ENCODE assay signal across 14 cellular contexts in the genomic region with DNA sequence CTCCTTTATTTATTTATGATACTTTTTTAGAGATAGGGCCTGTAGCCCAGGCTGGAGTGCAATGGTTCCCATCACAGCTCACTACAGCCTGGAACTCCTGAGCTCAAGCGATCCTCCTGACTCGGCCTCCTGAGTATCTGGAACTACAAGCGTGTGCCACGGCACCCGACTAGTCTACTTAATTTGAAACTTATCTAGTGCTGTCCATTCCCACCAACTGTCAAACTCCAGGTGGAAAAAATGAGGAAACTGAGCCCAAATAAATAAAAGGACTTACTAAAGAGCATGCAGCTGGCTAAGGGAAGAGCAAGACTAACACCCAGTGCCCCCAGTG. TPM values are rescaled to one million over a fixed set of nuclear protein-coding genes. Genes with fewer than 3 reads are reported as not detected.
DNase-seq lines count a peak whose midpoint lies in the region; ATAC-seq and TF ChIP-seq lines count a peak whose summit lies in the region.
"Had no signal": no experiment of that assay in that cellular context is flagged by ENCODE, and none has a peak within 500 bp of the region (broad histone marks: within the 10 kb centered on the region; RNA-seq: fewer than 3 reads in every experiment).

No MANE protein-coding gene starts in this region.

- H3K36me3 ChIP-seq in CD4-positive, CD25-positive, alpha-beta regulatory T cell (ENCODE audit: control insufficient read depth, insufficient read depth, low read length), result peaks cover 6% of the 10 kb centered on the region
- H3K36me3 ChIP-seq in iPS-15b (ENCODE audit: control insufficient read depth, insufficient read depth, low read length) (no peaks in the 10 kb centered on the region), skeletal muscle tissue (ENCODE audit: control insufficient read depth in 3 of 3, insufficient read depth in 3 of 3, low read length in 3 of 3) (peaks cover 0 to 6% (median 0%) of the 10 kb centered on the region in 3 donors)

- H3K4me1 ChIP-seq in CD4-positive, CD25-positive, alpha-beta regulatory T cell (ENCODE audit: control insufficient read depth, insufficient read depth, low read length, poor library complexity, severe bottlenecking), result peaks cover 36% of the 10 kb centered on the region
- H3K4me1 ChIP-seq in iPS-15b (ENCODE audit: control insufficient read depth, insufficient read depth, low read length), result no peaks in the 10 kb centered on the region
- H3K4me1 ChIP-seq in skeletal muscle tissue (ENCODE audit: control insufficient read depth in 3 of 3, insufficient read depth in 3 of 3, low read length in 3 of 3), result peaks cover 25 to 38% (median 36%) of the 10 kb centered on the region in 3 donors

- no peaks in the 10 kb centered on the region for H3K9me3 ChIP-seq in CD4-positive, CD25-positive, alpha-beta regulatory T cell (ENCODE audit: control insufficient read depth in 2 of 2, low read length in 2 of 2)
- H3K9me3 ChIP-seq in iPS-15b (ENCODE audit: control insufficient read depth, insufficient read depth, low read length) (no peaks in the 10 kb centered on the region), skeletal muscle tissue (ENCODE audit: control insufficient read depth in 3 of 3, low read length in 3 of 3) (no peaks in the 10 kb centered on the region)

- H3K4me3 ChIP-seq in CD4-positive, CD25-positive, alpha-beta regulatory T cell (ENCODE audit: low read depth, low read length), result peak overlapping the region; percentile 62
- H3K4me3 ChIP-seq in iPS-15b (ENCODE audit: low read depth, low read length) (peak overlapping the region; percentile 13), skeletal muscle tissue (ENCODE audit: low read length in 3 of 3) (no peak overlapping the region)

- no peak for DNase-seq in CD4-positive, CD25-positive, alpha-beta regulatory T cell
- DNase-seq in G401 (ENCODE audit: low spot score), result no peak
- DNase-seq in stimulated activated naive CD4-positive, alpha-beta T cell (lab: John Stamatoyannopoulos, UW), result no peak
- DNase-seq in stimulated activated CD8-positive, alpha-beta memory T cell treated with anti-CD3 and anti-CD28 coated beads, Interleukin-4, amount 100 ng/mL, for 48 hours, result no peak
- DNase-seq: activated CD8-positive, alpha-beta T cell treated with anti-CD3 and anti-CD28 coated beads, Interleukin-2, amount 10 ng/mL, durations not matched to agents 7 days and 5 days; activated naive CD8-positive, alpha-beta T cell treated with anti-CD3 and anti-CD28 coated beads, Interleukin-2, amount 10 ng/mL, durations not matched to agents 7 days and 5 days; islet precursor cell; NCI-H345 had no signal

- H3K27me3 ChIP-seq in CD4-positive, CD25-positive, alpha-beta regulatory T cell (ENCODE audit: control insufficient read depth, insufficient read depth, low read length), result no peaks in the 10 kb centered on the region
- H3K27me3 ChIP-seq in iPS-15b (ENCODE audit: control insufficient read depth, insufficient read depth, low read length) (peaks cover 79% of the 10 kb centered on the region), skeletal muscle tissue (ENCODE audit: control insufficient read depth in 3 of 3, insufficient read depth in 3 of 3, low read length in 3 of 3) (peaks cover 0 to 3% (median 3%) of the 10 kb centered on the region in 3 donors)

- peak overlapping the region; percentile 90 for H3K27ac ChIP-seq in CD4-positive, CD25-positive, alpha-beta regulatory T cell (ENCODE audit: insufficient read depth, low read length, poor library complexity, severe bottlenecking)
- H3K27ac ChIP-seq in VCaP, result peak overlapping the region; percentile 99
- peak overlapping the region; percentile 46 for H3K27ac ChIP-seq in skeletal muscle tissue (ENCODE audit: low read depth, low read length)

- H3K4me1 Mint-ChIP-seq in CD4-positive, CD25-positive, alpha-beta regulatory T cell, result peaks cover 7 to 43% (median 28%) of the 10 kb centered on the region in 4 donors

- peaks cover 9% of the 10 kb centered on the region for H3K36me3 Mint-ChIP-seq in CD4-positive, CD25-positive, alpha-beta regulatory T cell

- TF ChIP-seq CTCF in VCaP (conservative IDR thresholded peaks at IDR 0.05), result no peak

- peaks cover 0 to 2% (median 0%) of the 10 kb centered on the region in 7 donors for H3K9me3 Mint-ChIP-seq in CD4-positive, CD25-positive, alpha-beta regulatory T cell
- H3K9me3 Mint-ChIP-seq: activated naive CD8-positive, alpha-beta T cell treated with anti-CD3 and anti-CD28 coated beads, Interleukin-2, amount 10 ng/mL, durations not matched to agents 7 days and 5 days had no signal

- in situ Hi-C loops in G401 (cut with HindIII; ENCODE audit: low sequenced_read_pairs), result no loop called here

- H3K27me3 Mint-ChIP-seq in CD4-positive, CD25-positive, alpha-beta regulatory T cell, result peaks cover 17% of the 10 kb centered on the region

- H3K4me3 Mint-ChIP-seq in CD4-positive, CD25-positive, alpha-beta regulatory T cell, result peak overlapping the region; percentile 85 to 95 (median 90)

- ATAC-seq in CD4-positive, CD25-positive, alpha-beta regulatory T cell (ENCODE audit: low read depth in 2 of 2), result no peak
- ATAC-seq in HG03565 (IDR thresholded peaks at IDR 0.05; ENCODE audit: unreplicated experiment), result no peak
- ATAC-seq: activated CD8-positive, alpha-beta T cell treated with anti-CD3 and anti-CD28 coated beads, Interleukin-2, amount 10 ng/mL, durations not matched to agents 7 days and 5 days had no signal

- peak overlapping the region; percentile 80 to 93 (median 92) for H3K27ac Mint-ChIP-seq in CD4-positive, CD25-positive, alpha-beta regulatory T cell

- H3K9ac ChIP-seq in iPS-15b (ENCODE audit: low read depth, low read length), result no peak overlapping the region
- H3K9ac ChIP-seq in skeletal muscle tissue (ENCODE audit: low read depth in 1 of 3, low read length in 3 of 3), result no peak overlapping the region

RNA-seq across cellular contexts. Expression of a gene that starts 1.5 kb away (rescaled TPM):
- total RNA-seq in CD4-positive, CD25-positive, alpha-beta regulatory T cell, result 38.7 TPM
- 10 to 100 TPM; 39.8 to 47.3 (median 40.9) TPM for polyA plus RNA-seq in CD4-positive, CD25-positive, alpha-beta regulatory T cell
- 8.9 TPM for total RNA-seq in skeletal muscle tissue
- not detected in 2 replicates for total RNA-seq in G401 (2014; rRNA removed; shearing (Covaris generic))

RNA-seq across cellular contexts. Expression of a gene that starts 22.5 kb away (rescaled TPM):
- not detected for total RNA-seq in CD4-positive, CD25-positive, alpha-beta regulatory T cell
- not detected for polyA plus RNA-seq in CD4-positive, CD25-positive, alpha-beta regulatory T cell
- total RNA-seq in skeletal muscle tissue, result not detected
- not detected in 2 replicates for total RNA-seq in G401 (2014; rRNA removed; shearing (Covaris generic))
- total RNA-seq: activated CD8-positive, alpha-beta T cell treated with anti-CD3 and anti-CD28 coated beads, Interleukin-2, amount 10 ng/mL, durations not matched to agents 7 days and 5 days; activated naive CD8-positive, alpha-beta T cell treated with anti-CD3 and anti-CD28 coated beads, Interleukin-2, amount 10 ng/mL, durations not matched to agents 7 days and 5 days; HT-29; OCI-LY7 had no signal

Comparison
In these comparisons a context has a peak if more than half of its experiments do, and no peak if none do; other contexts are left out.
1. H3K27ac ChIP-seq: peak in every context shown above with its lines; median percentile 99 in VCaP; 90 in CD4-positive, CD25-positive, alpha-beta regulatory T cell; 46 in skeletal muscle tissue.
2. H3K4me3 ChIP-seq: peak in CD4-positive, CD25-positive, alpha-beta regulatory T cell (single experiment) and iPS-15b (single experiment); none in skeletal muscle tissue (0 of 3).